ENCODE assay signal across 2 cellular contexts in genomic region chr11:67146516-67147226, GRCh38.
TF ChIP-seq lines count a peak whose summit lies in the region.

No MANE protein-coding gene starts in this region.

TF ChIP-seq in A549, 52 proteins besides CTCF, POLR2A, EP300 and RAD21:
- TF ChIP-seq MAFK (IDR thresholded peaks at IDR 0.05; ENCODE audit: partially characterized antibody): peak; percentile 87
- no peak for TF ChIP-seq MYC (IDR thresholded peaks at IDR 0.05; ENCODE audit: borderline replicate concordance, low read length)

TF ChIP-seq in IMR-90, 13 proteins besides CTCF, POLR2A, EP300 and RAD21:
- no peak for TF ChIP-seq CHD1 (IDR thresholded peaks at IDR 0.05; ENCODE audit: low read depth, low read length)
- TF ChIP-seq MAFK (IDR thresholded peaks at IDR 0.05; ENCODE audit: low read depth, low read length): peak; percentile 69
- no peak for TF ChIP-seq BHLHE40 (IDR thresholded peaks at IDR 0.05; ENCODE audit: low read depth, low read length)
- no peak for TF ChIP-seq ELK1 (IDR thresholded peaks at IDR 0.05; ENCODE audit: borderline replicate concordance, low read depth, low read length)
